16 cellular contexts compared by ENCODE assay signal in the genomic region with DNA sequence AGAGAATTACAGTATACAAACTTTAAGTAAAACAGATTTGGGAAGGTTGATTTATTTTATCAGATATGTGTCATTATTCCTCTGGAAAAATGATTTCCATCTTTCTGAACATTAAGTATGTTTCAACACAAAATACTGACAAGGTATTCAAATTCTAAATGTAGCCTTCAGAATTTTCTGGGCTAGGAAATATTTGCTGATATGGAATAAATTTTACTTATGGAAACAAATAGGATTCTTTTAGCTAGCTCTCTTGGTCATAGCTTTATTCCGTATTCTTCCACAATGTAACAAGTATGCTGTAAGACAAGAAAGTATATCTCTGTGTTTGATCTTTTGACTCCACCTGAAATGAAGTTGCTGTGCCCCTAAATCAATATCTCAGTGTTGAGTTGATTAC.
DNase-seq lines count a peak whose midpoint lies in the region; ATAC-seq and TF ChIP-seq lines count a peak whose summit lies in the region.
"Had no signal": no experiment of that assay in that cellular context is flagged by ENCODE, and none has a peak within 500 bp of the region (broad histone marks: within the 10 kb centered on the region; RNA-seq: fewer than 3 reads in every experiment).

No MANE protein-coding gene starts in this region.

- in situ Hi-C loops in GM23248 (cut with MboI) (no loop called here), HAP-1 (cut with MboI; ENCODE audit: low sequenced_read_pairs) (no loop called here)

- H3K79me2 ChIP-seq in GM23248 (ENCODE audit: insufficient read depth) (no peaks in the 10 kb centered on the region), SK-N-SH (ENCODE audit: insufficient read depth) (no peaks in the 10 kb centered on the region), smooth muscle cell (ENCODE audit: low read depth) (no peaks in the 10 kb centered on the region)

- H3K27me3 Mint-ChIP-seq in mesothelial cell of epicardium (ENCODE audit: low read depth) = no peaks in the 10 kb centered on the region
- no peaks in the 10 kb centered on the region for H3K27me3 Mint-ChIP-seq in WTC11 (ENCODE audit: low read depth)

- H3K36me3 Mint-ChIP-seq in mesothelial cell of epicardium (no peaks in the 10 kb centered on the region), WTC11 (no peaks in the 10 kb centered on the region)

- H3K4me1 ChIP-seq in GM23248 (ENCODE audit: insufficient read depth) (peaks cover 10% of the 10 kb centered on the region), SK-N-SH (ENCODE audit: control insufficient read depth in 1 of 2, insufficient read depth in 2 of 2, low read depth in 1 of 2, low read length in 1 of 2) (peaks cover 0 to 8% of the 10 kb centered on the region in 2 experiments; a peak in 1 of 4 replicates), smooth muscle cell (ENCODE audit: low read depth) (no peaks in the 10 kb centered on the region), HAP-1 (no peaks in the 10 kb centered on the region)
- H3K4me1 ChIP-seq: BLaER1, Caco-2 had no signal

- TF ChIP-seq CTCF in SK-N-SH (IDR thresholded peaks at IDR 0.05) = no peak
- TF ChIP-seq CTCF in mesothelial cell of epicardium (IDR thresholded peaks at IDR 0.05; ENCODE audit: unreplicated experiment) = no peak
- no peak for TF ChIP-seq CTCF in smooth muscle cell (IDR thresholded peaks at IDR 0.05; ENCODE audit: borderline replicate concordance, insufficient read depth, poor library complexity, severe bottlenecking)
- no peak for TF ChIP-seq CTCF in WTC11 (IDR thresholded peaks at IDR 0.05)

- no peaks in the 10 kb centered on the region for H3F3A ChIP-seq in GM23248 (ENCODE audit: insufficient read depth)
- peaks cover 17% of the 10 kb centered on the region for H3F3A ChIP-seq in SK-N-SH (replicated peaks; ENCODE audit: insufficient read depth)
- no peaks in the 10 kb centered on the region for H3F3A ChIP-seq in smooth muscle cell (ENCODE audit: low read depth)

- DNase-seq in GM23248 (no peak), SK-N-SH (no peak), mesothelial cell of epicardium (ENCODE audit: low spot score in 2 of 2, unreplicated experiment in 2 of 2) (no peak), smooth muscle cell (lab: John Stamatoyannopoulos, UW; ENCODE audit: unreplicated experiment) (no peak), HAP-1 (ENCODE audit: low spot score in 2 of 2) (no peak), SHP77 treated with DMSO at 0.1 percent for 48 hours (lab: John Stamatoyannopoulos, UW) (no peak), WTC11 (ENCODE audit: low spot score) (no peak)
- DNase-seq: 8988T; AML-193; Caco-2; CD8-positive, alpha-beta memory T cell; DMS53; GF-D8; H7; KBM-7 had no signal

- H3K9me3 ChIP-seq in GM23248 (ENCODE audit: low read depth) = no peaks in the 10 kb centered on the region
- no peaks in the 10 kb centered on the region for H3K9me3 ChIP-seq in SK-N-SH
- H3K9me3 ChIP-seq in smooth muscle cell (replicated peaks; ENCODE audit: low read depth) = no peaks in the 10 kb centered on the region
- H3K9me3 ChIP-seq in HAP-1 = no peaks in the 10 kb centered on the region
- H3K9me3 ChIP-seq: BLaER1, Caco-2 had no signal

- no peak for ATAC-seq in WTC11

- no peak for TF ChIP-seq RAD21 in SK-N-SH (IDR thresholded peaks at IDR 0.05; ENCODE audit: low read length)

- H3K4me3 ChIP-seq in GM23248 = no peak overlapping the region
- no peak overlapping the region for H3K4me3 ChIP-seq in SK-N-SH (ENCODE audit: low read depth in 2 of 2, low read length in 1 of 2)
- no peak overlapping the region for H3K4me3 ChIP-seq in smooth muscle cell
- no peak overlapping the region for H3K4me3 ChIP-seq in HAP-1
- H3K4me3 ChIP-seq: BLaER1 had no signal

- H3K4me3 Mint-ChIP-seq in mesothelial cell of epicardium (no peak overlapping the region), WTC11 (no peak overlapping the region)
- H3K4me3 Mint-ChIP-seq: CD8-positive, alpha-beta memory T cell had no signal

- H3K27ac ChIP-seq in GM23248 = no peak overlapping the region
- H3K27ac ChIP-seq in SK-N-SH (ENCODE audit: low read depth in 2 of 2, low read length in 1 of 2) = no peak overlapping the region; a peak in 1 of 4 replicates
- no peak overlapping the region for H3K27ac ChIP-seq in smooth muscle cell (ENCODE audit: low read depth)
- H3K27ac ChIP-seq: BLaER1 had no signal

- H2AFZ ChIP-seq in GM23248 (peak overlapping the region; percentile 48; the same call in 1 of the 2 replicates), SK-N-SH (ENCODE audit: low read depth) (peak overlapping the region; percentile 76; the same call in 1 of the 2 replicates), smooth muscle cell (ENCODE audit: low read depth) (peak overlapping the region; percentile 67)

- CTCF ChIA-PET in SK-N-SH (lab: Yijun Ruan, JAX) (no interaction called here), WTC11 (lab: Charles Lee) (no interaction called here)

- H3K27me3 ChIP-seq in GM23248 (replicated peaks; ENCODE audit: insufficient read depth) (no peaks in the 10 kb centered on the region), SK-N-SH (ENCODE audit: insufficient read depth) (no peaks in the 10 kb centered on the region), smooth muscle cell (ENCODE audit: low read depth) (no peaks in the 10 kb centered on the region), HAP-1 (ENCODE audit: low read depth) (no peaks in the 10 kb centered on the region)
- H3K27me3 ChIP-seq: BLaER1 had no signal

- peak overlapping the region; percentile 37 for H3K27ac Mint-ChIP-seq in mesothelial cell of epicardium
- no peak overlapping the region for H3K27ac Mint-ChIP-seq in WTC11
- H3K27ac Mint-ChIP-seq: CD8-positive, alpha-beta memory T cell had no signal

- H3K36me3 ChIP-seq in GM23248 (ENCODE audit: low read depth) (no peaks in the 10 kb centered on the region), SK-N-SH (replicated peaks in 1 of 2; ENCODE audit: control insufficient read depth in 1 of 2, insufficient read depth in 2 of 2, low read length in 1 of 2) (no peaks in the 10 kb centered on the region), smooth muscle cell (ENCODE audit: low read depth) (no peaks in the 10 kb centered on the region), HAP-1 (replicated peaks) (no peaks in the 10 kb centered on the region)
- H3K36me3 ChIP-seq: BLaER1 had no signal

- H3K9me2 ChIP-seq in GM23248 (ENCODE audit: insufficient read depth) = no peaks in the 10 kb centered on the region
- H3K9me2 ChIP-seq in SK-N-SH = no peaks in the 10 kb centered on the region

- no peaks in the 10 kb centered on the region for H4K20me1 ChIP-seq in GM23248 (ENCODE audit: insufficient read depth)
- no peaks in the 10 kb centered on the region for H4K20me1 ChIP-seq in SK-N-SH (ENCODE audit: insufficient read depth)
- H4K20me1 ChIP-seq in smooth muscle cell (ENCODE audit: low read depth) = no peaks in the 10 kb centered on the region
- H4K20me1 ChIP-seq: BLaER1 had no signal

- WGBS in GM23248 (ENCODE audit: low coverage in 1 of 2, low lambda C conversion rate in 2 of 2, missing lambda C conversion rate in 2 of 2), 2 experiments = 96% methylated on average over 1 of the region's 1 CpG
- 70% methylated on average over 1 of the region's 1 CpG for WGBS in SK-N-SH (ENCODE audit: low lambda C conversion rate)
- WGBS in smooth muscle cell (ENCODE audit: low lambda C conversion rate) = 77% methylated on average over 1 of the region's 1 CpG

- H3K9ac ChIP-seq in GM23248 (no peak overlapping the region), SK-N-SH (no peak overlapping the region), smooth muscle cell (ENCODE audit: low read depth) (no peak overlapping the region)
- H3K9ac ChIP-seq: BLaER1 had no signal

- peaks cover 13% of the 10 kb centered on the region for H3K4me1 Mint-ChIP-seq in mesothelial cell of epicardium
- H3K4me1 Mint-ChIP-seq in WTC11 = no peaks in the 10 kb centered on the region
- H3K4me1 Mint-ChIP-seq: CD8-positive, alpha-beta memory T cell had no signal

- POLR2A ChIA-PET in SK-N-SH (lab: Yijun Ruan, JAX) = no interaction called here
- POLR2A ChIA-PET in WTC11 (lab: Charles Lee) = no interaction called here

- peaks cover 13% of the 10 kb centered on the region for H3K9me3 Mint-ChIP-seq in mesothelial cell of epicardium
- H3K9me3 Mint-ChIP-seq in WTC11 = peaks cover 14% of the 10 kb centered on the region

- no peak for TF ChIP-seq EP300 in SK-N-SH (IDR thresholded peaks at IDR 0.05; ENCODE audit: borderline replicate concordance in 1 of 2, low read depth in 1 of 2, low read length in 1 of 2)

- H3K4me2 ChIP-seq in GM23248 (ENCODE audit: unreplicated experiment) = no peak overlapping the region
- no peak overlapping the region for H3K4me2 ChIP-seq in SK-N-SH
- H3K4me2 ChIP-seq in smooth muscle cell = no peak overlapping the region
- H3K4me2 ChIP-seq: BLaER1 had no signal

TF ChIP-seq in SK-N-SH, 30 proteins besides CTCF, POLR2A, EP300 and RAD21 (continues in another document):
- TF ChIP-seq RCOR1 (IDR thresholded peaks at IDR 0.05; ENCODE audit: low read length) (no peak), GABPA (IDR thresholded peaks at IDR 0.05; ENCODE audit: low read depth) (no peak)

TF ChIP-seq in WTC11, 78 proteins besides CTCF, POLR2A, EP300 and RAD21:
- TF ChIP-seq JAZF1 (CRISPR knock-in tag; IDR thresholded peaks at IDR 0.05) = no peak
- no peak for TF ChIP-seq NFATC4 (CRISPR knock-in tag; IDR thresholded peaks at IDR 0.05)
- TF ChIP-seq, protein P1, sequence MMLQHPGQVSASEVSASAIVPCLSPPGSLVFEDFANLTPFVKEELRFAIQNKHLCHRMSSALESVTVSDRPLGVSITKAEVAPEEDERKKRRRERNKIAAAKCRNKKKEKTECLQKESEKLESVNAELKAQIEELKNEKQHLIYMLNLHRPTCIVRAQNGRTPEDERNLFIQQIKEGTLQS (CRISPR knock-in tag; conservative IDR thresholded peaks at IDR 0.05) = no peak
